Comparison of ENCODE assay signal across 1 cellular context in the genomic region with DNA sequence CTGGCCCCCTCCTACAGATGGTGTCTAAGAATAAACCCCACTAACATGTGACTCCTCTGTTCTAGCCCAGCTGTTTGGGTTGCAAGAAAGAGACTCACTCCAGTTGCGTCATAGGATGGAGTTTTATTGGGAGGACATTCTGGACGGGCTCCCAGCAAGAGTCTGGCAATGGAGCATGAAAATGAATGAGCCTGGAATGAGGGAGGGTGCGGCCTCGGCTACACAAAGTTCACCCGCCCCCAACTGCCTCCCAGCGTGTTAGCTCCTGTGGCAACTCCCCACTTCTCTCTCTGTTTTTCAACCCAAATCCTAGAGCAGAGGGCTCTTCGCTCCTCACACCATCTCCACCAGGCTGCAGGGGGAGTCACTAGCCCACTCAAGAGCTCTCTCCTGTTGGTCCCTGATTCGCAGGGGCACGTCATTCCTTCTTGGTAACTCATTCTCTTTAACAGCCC.
TF ChIP-seq lines count a peak whose summit lies in the region.

No MANE protein-coding gene starts in this region.

TF ChIP-seq in IMR-90, 13 proteins besides CTCF, POLR2A, EP300 and RAD21 (continued from another document):
- TF ChIP-seq MAZ (IDR thresholded peaks at IDR 0.05; ENCODE audit: borderline replicate concordance, low read depth, low read length) (peak; percentile 24; the same call in 1 of the 2 replicates), BHLHE40 (IDR thresholded peaks at IDR 0.05; ENCODE audit: low read depth, low read length) (no peak), CEBPB (IDR thresholded peaks at IDR 0.05; ENCODE audit: low read depth, low read length) (peak; percentile 98), MXI1 (IDR thresholded peaks at IDR 0.05; ENCODE audit: borderline replicate concordance, low read depth, low read length) (peak; percentile 40; the same call in 1 of the 2 replicates), SMC3 (IDR thresholded peaks at IDR 0.05; ENCODE audit: low read depth, low read length) (no peak), RCOR1 (IDR thresholded peaks at IDR 0.05; ENCODE audit: insufficient replicate concordance, low read length) (peak; percentile 37), FOS (IDR thresholded peaks at IDR 0.05; ENCODE audit: low read depth, low read length) (0 out of 2 replicates have a peak, but pooled peaks have one; percentile 16), NFE2L2 (IDR thresholded peaks at IDR 0.05; ENCODE audit: low read depth, low read length) (no peak), MAFK (IDR thresholded peaks at IDR 0.05; ENCODE audit: low read depth, low read length) (no peak), RFX5 (IDR thresholded peaks at IDR 0.05; ENCODE audit: low read depth, low read length) (no peak)
- TF ChIP-seq, protein P1, sequence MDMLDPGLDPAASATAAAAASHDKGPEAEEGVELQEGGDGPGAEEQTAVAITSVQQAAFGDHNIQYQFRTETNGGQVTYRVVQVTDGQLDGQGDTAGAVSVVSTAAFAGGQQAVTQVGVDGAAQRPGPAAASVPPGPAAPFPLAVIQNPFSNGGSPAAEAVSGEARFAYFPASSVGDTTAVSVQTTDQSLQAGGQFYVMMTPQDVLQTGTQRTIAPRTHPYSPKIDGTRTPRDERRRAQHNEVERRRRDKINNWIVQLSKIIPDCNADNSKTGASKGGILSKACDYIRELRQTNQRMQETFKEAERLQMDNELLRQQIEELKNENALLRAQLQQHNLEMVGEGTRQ (IDR thresholded peaks at IDR 0.05; ENCODE audit: low read depth, low read length): peak; percentile 64
- TF ChIP-seq, protein P2, sequence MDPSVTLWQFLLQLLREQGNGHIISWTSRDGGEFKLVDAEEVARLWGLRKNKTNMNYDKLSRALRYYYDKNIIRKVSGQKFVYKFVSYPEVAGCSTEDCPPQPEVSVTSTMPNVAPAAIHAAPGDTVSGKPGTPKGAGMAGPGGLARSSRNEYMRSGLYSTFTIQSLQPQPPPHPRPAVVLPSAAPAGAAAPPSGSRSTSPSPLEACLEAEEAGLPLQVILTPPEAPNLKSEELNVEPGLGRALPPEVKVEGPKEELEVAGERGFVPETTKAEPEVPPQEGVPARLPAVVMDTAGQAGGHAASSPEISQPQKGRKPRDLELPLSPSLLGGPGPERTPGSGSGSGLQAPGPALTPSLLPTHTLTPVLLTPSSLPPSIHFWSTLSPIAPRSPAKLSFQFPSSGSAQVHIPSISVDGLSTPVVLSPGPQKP (IDR thresholded peaks at IDR 0.05; ENCODE audit: borderline replicate concordance, low read depth, low read length): no peak
